Comparison of ENCODE assay signal across 14 cellular contexts in genomic region chr6:28656715-28657114, GRCh38.
DNase-seq lines count a peak whose midpoint lies in the region; ATAC-seq and TF ChIP-seq lines count a peak whose summit lies in the region.
"Had no signal": no experiment of that assay in that cellular context is flagged by ENCODE, and none has a peak within 500 bp of the region (broad histone marks: within the 10 kb centered on the region; RNA-seq: fewer than 3 reads in every experiment).

No MANE protein-coding gene starts in this region.

- H3K9ac ChIP-seq in ES-I3 (ENCODE audit: low read depth, low read length): peak overlapping the region; percentile 60; the same call in 1 of the 2 replicates

- H3K4me3 Mint-ChIP-seq in IgD-negative memory B cell (peak overlapping the region in 3 of 4 donors; percentile 53 to 90 (median 84)), naive B cell (peak overlapping the region in 7 of 8 donors; percentile 71 to 93 (median 84))
- H3K4me3 Mint-ChIP-seq: dendritic cell treated with granulocyte-macrophage colony-stimulating factor and Interleukin-4, amounts not matched to agents 40 ng/mL and 50 ng/mL, for 4 days had no signal

- no peak overlapping the region for H3K27ac ChIP-seq in VCaP
- H3K27ac ChIP-seq: left lung, suprapubic skin had no signal

- 0 out of 2 replicates have a peak, but pooled peaks cover 3% of the 10 kb centered on the region for H3K4me1 ChIP-seq in ES-I3 (ENCODE audit: insufficient read depth, low read length)
- H3K4me1 ChIP-seq: left lung had no signal

- peaks cover 0 to 9% (median 0%) of the 10 kb centered on the region in 3 donors for H3K9me3 Mint-ChIP-seq in IgD-negative memory B cell
- H3K9me3 Mint-ChIP-seq in naive B cell: peaks cover 0 to 9% (median 5%) of the 10 kb centered on the region in 7 donors
- H3K9me3 Mint-ChIP-seq: activated naive CD4-positive, alpha-beta T cell treated with anti-CD3 and anti-CD28 coated beads, Interleukin-2, amount 50 U/mL, for 72 hours; dendritic cell treated with granulocyte-macrophage colony-stimulating factor and Interleukin-4, amounts not matched to agents 40 ng/mL and 50 ng/mL, for 4 days had no signal

- ATAC-seq in naive B cell (ENCODE audit: low read depth in 2 of 2) (no peak), HG03025 (IDR thresholded peaks at IDR 0.05; ENCODE audit: low FRiP score, unreplicated experiment) (no peak)
- ATAC-seq: activated naive CD4-positive, alpha-beta T cell treated with anti-CD3 and anti-CD28 coated beads, Interleukin-2, amount 50 U/mL, for 72 hours; left lung had no signal

- DNase-seq in naive B cell (no peak), cerebellar nuclear complex (lab: John Stamatoyannopoulos, UW) (no peak)
- DNase-seq in stimulated activated CD4-positive, alpha-beta T cell treated with anti-CD3 and anti-CD28 coated beads, Interleukin-4, amount 100 ng/mL, for 1 hour: no peak
- DNase-seq: DMS153, left lung, NCI-H1417, retina had no signal

- H3K4me1 Mint-ChIP-seq in IgD-negative memory B cell: peaks cover 19 to 26% (median 21%) of the 10 kb centered on the region in 3 donors
- H3K4me1 Mint-ChIP-seq in naive B cell: peaks cover 20 to 30% (median 22%) of the 10 kb centered on the region in 3 donors

- no peaks in the 10 kb centered on the region for H3K36me3 ChIP-seq in ES-I3 (ENCODE audit: insufficient read depth, low read length)
- H3K36me3 ChIP-seq: left lung, suprapubic skin had no signal

- H3K9me3 ChIP-seq in ES-I3 (ENCODE audit: control insufficient read depth, insufficient read depth, low read length): no peaks in the 10 kb centered on the region
- H3K9me3 ChIP-seq: left lung, suprapubic skin had no signal

- H3K27ac Mint-ChIP-seq in IgD-negative memory B cell (peak overlapping the region in 1 of 3 donors; percentile 74), naive B cell (peak overlapping the region in 2 of 6 donors; percentile 62 to 94)
- H3K27ac Mint-ChIP-seq: dendritic cell treated with granulocyte-macrophage colony-stimulating factor and Interleukin-4, amounts not matched to agents 40 ng/mL and 50 ng/mL, for 4 days had no signal

- 0 out of 2 replicates have a peak, but pooled peaks have one; percentile 6 for TF ChIP-seq CTCF in VCaP (conservative IDR thresholded peaks at IDR 0.05)

- peaks cover 31% of the 10 kb centered on the region for H3K27me3 Mint-ChIP-seq in IgD-negative memory B cell
- H3K27me3 Mint-ChIP-seq in naive B cell: peaks cover 54 to 72% (median 59%) of the 10 kb centered on the region in 3 donors

- no peaks in the 10 kb centered on the region for H3K36me3 Mint-ChIP-seq in IgD-negative memory B cell
- H3K36me3 Mint-ChIP-seq in naive B cell: peaks cover 0 to 4% of the 10 kb centered on the region in 2 donors
